ENCODE assay signal across 1 cellular context in the genomic region with DNA sequence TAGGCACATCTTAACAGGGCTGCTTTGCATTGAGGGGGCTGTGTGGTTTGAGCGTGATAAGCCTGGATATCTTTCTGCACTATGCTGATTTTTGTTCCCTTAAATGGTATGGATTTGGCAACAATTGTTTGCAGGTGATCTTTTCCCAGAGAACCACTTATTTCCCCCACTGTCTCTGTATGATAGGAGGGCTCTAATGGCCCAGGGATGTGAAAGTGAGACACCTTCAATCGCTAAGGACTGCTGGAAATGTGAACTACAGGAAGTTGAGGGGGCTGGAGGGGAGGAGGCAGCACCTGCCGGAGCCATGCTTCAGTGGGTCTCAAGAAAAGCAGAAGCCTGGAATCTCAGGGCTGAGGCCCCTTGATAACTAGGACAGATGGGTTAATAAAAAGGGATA.
TF ChIP-seq lines count a peak whose summit lies in the region.

No MANE protein-coding gene starts in this region.

TF ChIP-seq in GM12878, 131 proteins besides CTCF, POLR2A, EP300 and RAD21 (continued from another document):
- TF ChIP-seq, protein P1, sequence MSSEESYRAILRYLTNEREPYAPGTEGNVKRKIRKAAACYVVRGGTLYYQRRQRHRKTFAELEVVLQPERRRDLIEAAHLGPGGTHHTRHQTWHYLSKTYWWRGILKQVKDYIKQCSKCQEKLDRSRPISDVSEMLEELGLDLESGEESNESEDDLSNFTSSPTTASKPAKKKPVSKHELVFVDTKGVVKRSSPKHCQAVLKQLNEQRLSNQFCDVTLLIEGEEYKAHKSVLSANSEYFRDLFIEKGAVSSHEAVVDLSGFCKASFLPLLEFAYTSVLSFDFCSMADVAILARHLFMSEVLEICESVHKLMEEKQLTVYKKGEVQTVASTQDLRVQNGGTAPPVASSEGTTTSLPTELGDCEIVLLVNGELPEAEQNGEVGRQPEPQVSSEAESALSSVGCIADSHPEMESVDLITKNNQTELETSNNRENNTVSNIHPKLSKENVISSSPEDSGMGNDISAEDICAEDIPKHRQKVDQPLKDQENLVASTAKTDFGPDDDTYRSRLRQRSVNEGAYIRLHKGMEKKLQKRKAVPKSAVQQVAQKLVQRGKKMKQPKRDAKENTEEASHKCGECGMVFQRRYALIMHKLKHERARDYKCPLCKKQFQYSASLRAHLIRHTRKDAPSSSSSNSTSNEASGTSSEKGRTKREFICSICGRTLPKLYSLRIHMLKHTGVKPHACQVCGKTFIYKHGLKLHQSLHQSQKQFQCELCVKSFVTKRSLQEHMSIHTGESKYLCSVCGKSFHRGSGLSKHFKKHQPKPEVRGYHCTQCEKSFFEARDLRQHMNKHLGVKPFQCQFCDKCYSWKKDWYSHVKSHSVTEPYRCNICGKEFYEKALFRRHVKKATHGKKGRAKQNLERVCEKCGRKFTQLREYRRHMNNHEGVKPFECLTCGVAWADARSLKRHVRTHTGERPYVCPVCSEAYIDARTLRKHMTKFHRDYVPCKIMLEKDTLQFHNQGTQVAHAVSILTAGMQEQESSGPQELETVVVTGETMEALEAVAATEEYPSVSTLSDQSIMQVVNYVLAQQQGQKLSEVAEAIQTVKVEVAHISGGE (CRISPR knock-in tag; IDR thresholded peaks at IDR 0.05): no peak
